ENCODE assay signal across 43 cellular contexts in genomic region chr21:41313765-41314164, GRCh38. TPM values are rescaled to one million over a fixed set of nuclear protein-coding genes. Genes with fewer than 3 reads are reported as not detected.
"Had no signal": no experiment of that assay in that cellular context is flagged by ENCODE, and none has a peak within 500 bp of the region (broad histone marks: within the 10 kb centered on the region; RNA-seq: fewer than 3 reads in every experiment).

No MANE protein-coding gene starts in this region.

- ATAC-seq: activated naive CD4-positive, alpha-beta T cell treated with anti-CD3 and anti-CD28 coated beads, Interleukin-2, amount 50 U/mL, for 72 hours; activated naive CD8-positive, alpha-beta T cell treated with anti-CD3 and anti-CD28 coated beads, Interleukin-2, amount 50 U/mL, for 24 hours; activated T-cell treated with anti-CD3 and anti-CD28 coated beads, Interleukin-2, amount 50 U/mL, for 4 hours; activated T-cell treated with anti-CD3 and anti-CD28 coated beads, Interleukin-2, amount 50 U/mL, for 72 hours; activated T-helper 17 cell treated with anti-CD3 and anti-CD28 coated beads, Interleukin-2, amount 50 U/mL, for 72 hours; body of pancreas had no signal

- H3K36me3 Mint-ChIP-seq: activated naive CD4-positive, alpha-beta T cell treated with anti-CD3 and anti-CD28 coated beads, Interleukin-2, amount 10 ng/mL, durations not matched to agents 7 days and 5 days; activated naive CD4-positive, alpha-beta T cell treated with anti-CD3 and anti-CD28 coated beads, Interleukin-2, amount 50 U/mL, for 24 hours; activated naive CD4-positive, alpha-beta T cell treated with anti-CD3 and anti-CD28 coated beads, Interleukin-2, amount 50 U/mL, for 72 hours; activated naive CD8-positive, alpha-beta T cell; activated naive CD8-positive, alpha-beta T cell treated with anti-CD3 and anti-CD28 coated beads for 36 hours; activated naive CD8-positive, alpha-beta T cell treated with anti-CD3 and anti-CD28 coated beads, Interleukin-2, amount 10 ng/mL, durations not matched to agents 7 days and 5 days; brain had no signal

- H3K36me3 ChIP-seq: adrenal gland, ascending aorta, brain microvascular endothelial cell, breast epithelium, cardiac muscle cell had no signal

- H3K27me3 ChIP-seq: ascending aorta, body of pancreas had no signal

- H3K9me3 ChIP-seq: adrenal gland, ascending aorta, breast epithelium had no signal

- H3K27ac Mint-ChIP-seq: activated naive CD4-positive, alpha-beta T cell treated with anti-CD3 and anti-CD28 coated beads for 36 hours; activated naive CD4-positive, alpha-beta T cell treated with anti-CD3 and anti-CD28 coated beads, Interleukin-2, amount 10 ng/mL, durations not matched to agents 7 days and 5 days; activated naive CD4-positive, alpha-beta T cell treated with anti-CD3 and anti-CD28 coated beads, Interleukin-2, amount 50 U/mL, for 24 hours; activated naive CD4-positive, alpha-beta T cell treated with anti-CD3 and anti-CD28 coated beads, Interleukin-2, amount 50 U/mL, for 72 hours; activated naive CD8-positive, alpha-beta T cell; activated naive CD8-positive, alpha-beta T cell treated with anti-CD3 and anti-CD28 coated beads for 36 hours; activated naive CD8-positive, alpha-beta T cell treated with anti-CD3 and anti-CD28 coated beads, Interleukin-2, amount 10 ng/mL, durations not matched to agents 7 days and 5 days; activated naive CD8-positive, alpha-beta T cell treated with anti-CD3 and anti-CD28 coated beads, Interleukin-2, amount 50 U/mL, for 24 hours; activated T-cell treated with anti-CD3 and anti-CD28 coated beads, Interleukin-2, amount 50 U/mL, for 24 hours; activated T-cell treated with anti-CD3 and anti-CD28 coated beads, Interleukin-2, amount 50 U/mL, for 72 hours; activated T-helper 1 cell treated with anti-CD3 and anti-CD28 coated beads, Interleukin-12 subunit alpha, Interleukin-12 subunit beta, Interleukin-2, Interleukin-4 antibody, amounts not matched to agents 30 ng/mL and 10 ng/mL and 1 ng/mL, durations not matched to agents 14 hours and 24 hours and 36 hours; activated T-helper 17 cell treated with anti-CD3 and anti-CD28 coated beads, Interleukin-2, amount 50 U/mL, for 72 hours; activated T-helper 2 cell treated with anti-CD3 and anti-CD28 coated beads, Interferon-gamma antibody, Interleukin-2, Interleukin-4, amounts not matched to agents 10 μg/mL and 5 μg/mL and 100 μg/mL, durations not matched to agents 14 hours and 24 hours and 36 hours; brain had no signal

- H3K4me3 ChIP-seq: adrenal gland, ascending aorta, body of pancreas, breast epithelium, cardiac muscle cell had no signal

- H3K27ac ChIP-seq: adrenal gland, ascending aorta, body of pancreas, brain microvascular endothelial cell, breast epithelium, cardiac muscle cell had no signal

- H3K4me1 ChIP-seq: adrenal gland, breast epithelium had no signal

- H3K4me1 Mint-ChIP-seq: activated naive CD8-positive, alpha-beta T cell treated with anti-CD3 and anti-CD28 coated beads for 36 hours; activated naive CD8-positive, alpha-beta T cell treated with anti-CD3 and anti-CD28 coated beads, Interleukin-2, amount 10 ng/mL, durations not matched to agents 7 days and 5 days; activated T-helper 17 cell treated with anti-CD3 and anti-CD28 coated beads, Interleukin-2, amount 50 U/mL, for 72 hours; central memory CD8-positive, alpha-beta T cell had no signal

- H3K9me3 Mint-ChIP-seq: activated naive CD4-positive, alpha-beta T cell treated with anti-CD3 and anti-CD28 coated beads for 36 hours; activated naive CD4-positive, alpha-beta T cell treated with anti-CD3 and anti-CD28 coated beads, Interleukin-2, amount 10 ng/mL, durations not matched to agents 7 days and 5 days; activated naive CD4-positive, alpha-beta T cell treated with anti-CD3 and anti-CD28 coated beads, Interleukin-2, amount 50 U/mL, for 24 hours; activated naive CD4-positive, alpha-beta T cell treated with anti-CD3 and anti-CD28 coated beads, Interleukin-2, amount 50 U/mL, for 72 hours; activated naive CD8-positive, alpha-beta T cell treated with anti-CD3 and anti-CD28 coated beads for 36 hours; activated naive CD8-positive, alpha-beta T cell treated with anti-CD3 and anti-CD28 coated beads, Interleukin-2, amount 10 ng/mL, durations not matched to agents 7 days and 5 days; activated naive CD8-positive, alpha-beta T cell treated with anti-CD3 and anti-CD28 coated beads, Interleukin-2, amount 50 U/mL, for 24 hours; activated T-cell treated with anti-CD3 and anti-CD28 coated beads, Interleukin-2, amount 50 U/mL, for 24 hours; activated T-cell treated with anti-CD3 and anti-CD28 coated beads, Interleukin-2, amount 50 U/mL, for 4 hours; activated T-cell treated with anti-CD3 and anti-CD28 coated beads, Interleukin-2, amount 50 U/mL, for 72 hours; activated T-helper 1 cell treated with anti-CD3 and anti-CD28 coated beads, Interleukin-12 subunit alpha, Interleukin-12 subunit beta, Interleukin-2, Interleukin-4 antibody, amounts not matched to agents 30 ng/mL and 10 ng/mL and 1 ng/mL, durations not matched to agents 14 hours and 24 hours and 36 hours; activated T-helper 17 cell treated with anti-CD3 and anti-CD28 coated beads, Interleukin-2, amount 50 U/mL, for 72 hours; activated T-helper 2 cell treated with anti-CD3 and anti-CD28 coated beads, Interferon-gamma antibody, Interleukin-2, Interleukin-4, amounts not matched to agents 10 μg/mL and 5 μg/mL and 100 μg/mL, durations not matched to agents 14 hours and 24 hours and 36 hours; central memory CD8-positive, alpha-beta T cell had no signal

- H3K4me3 Mint-ChIP-seq: activated naive CD4-positive, alpha-beta T cell treated with anti-CD3 and anti-CD28 coated beads for 36 hours; activated naive CD4-positive, alpha-beta T cell treated with anti-CD3 and anti-CD28 coated beads, Interleukin-2, amount 10 ng/mL, durations not matched to agents 7 days and 5 days; activated naive CD4-positive, alpha-beta T cell treated with anti-CD3 and anti-CD28 coated beads, Interleukin-2, amount 50 U/mL, for 24 hours; activated naive CD8-positive, alpha-beta T cell; activated naive CD8-positive, alpha-beta T cell treated with anti-CD3 and anti-CD28 coated beads for 36 hours; activated naive CD8-positive, alpha-beta T cell treated with anti-CD3 and anti-CD28 coated beads, Interleukin-2, amount 10 ng/mL, durations not matched to agents 7 days and 5 days; activated naive CD8-positive, alpha-beta T cell treated with anti-CD3 and anti-CD28 coated beads, Interleukin-2, amount 50 U/mL, for 24 hours; activated T-cell treated with anti-CD3 and anti-CD28 coated beads, Interleukin-2, amount 50 U/mL, for 24 hours; activated T-cell treated with anti-CD3 and anti-CD28 coated beads, Interleukin-2, amount 50 U/mL, for 4 hours; activated T-cell treated with anti-CD3 and anti-CD28 coated beads, Interleukin-2, amount 50 U/mL, for 72 hours; activated T-helper 1 cell treated with anti-CD3 and anti-CD28 coated beads, Interleukin-12 subunit alpha, Interleukin-12 subunit beta, Interleukin-2, Interleukin-4 antibody, amounts not matched to agents 30 ng/mL and 10 ng/mL and 1 ng/mL, durations not matched to agents 14 hours and 24 hours and 36 hours; activated T-helper 17 cell treated with anti-CD3 and anti-CD28 coated beads, Interleukin-2, amount 50 U/mL, for 72 hours; brain; central memory CD8-positive, alpha-beta T cell had no signal

- DNase-seq: activated effector memory CD4-positive, alpha-beta T cell treated with anti-CD3 and anti-CD28 coated beads, Interleukin-2, amount 50 U/mL, for 16 hours; activated effector memory CD4-positive, alpha-beta T cell treated with Interleukin-2 at 50 U/mL for 16 hours; activated gamma-delta T cell; activated gamma-delta T cell treated with Interleukin-2 at 50 U/mL for 16 hours; activated naive CD4-positive, alpha-beta T cell; activated naive CD4-positive, alpha-beta T cell treated with anti-CD3 and anti-CD28 coated beads for 36 hours; activated naive CD4-positive, alpha-beta T cell treated with anti-CD3 and anti-CD28 coated beads, Interleukin-2, amount 10 ng/mL, durations not matched to agents 7 days and 5 days; activated naive CD4-positive, alpha-beta T cell treated with anti-CD3 and anti-CD28 coated beads, Interleukin-2, amount 50 U/mL, for 16 hours; activated naive CD4-positive, alpha-beta T cell treated with Interleukin-2 at 50 U/mL for 16 hours; activated naive CD8-positive, alpha-beta T cell treated with anti-CD3 and anti-CD28 coated beads for 36 hours; activated naive CD8-positive, alpha-beta T cell treated with anti-CD3 and anti-CD28 coated beads, Interleukin-2, amount 10 ng/mL, durations not matched to agents 7 days and 5 days; activated naive CD8-positive, alpha-beta T cell treated with anti-CD3 and anti-CD28 coated beads, Interleukin-2, amount 50 U/mL, for 24 hours; activated T-cell treated with anti-CD3 and anti-CD28 coated beads, Interleukin-2, amount 50 U/mL, for 1 hour; activated T-cell treated with anti-CD3 and anti-CD28 coated beads, Interleukin-2, amount 50 U/mL, for 24 hours; activated T-cell treated with anti-CD3 and anti-CD28 coated beads, Interleukin-2, amount 50 U/mL, for 4 hours; activated T-cell treated with anti-CD3 and anti-CD28 coated beads, Interleukin-2, amount 50 U/mL, for 48 hours; activated T-cell treated with anti-CD3 and anti-CD28 coated beads, Interleukin-2, amount 50 U/mL, for 72 hours; adrenal gland; amniotic stem cell; amygdala; anterior cingulate cortex; aorta; body of pancreas; brain microvascular endothelial cell; caudate nucleus; central memory CD4-positive, alpha-beta T cell; cerebellar nuclear complex had no signal

RNA-seq across cellular contexts. Expression of gene FAM3B, which starts 2.8 kb away (rescaled TPM):
- total RNA-seq: activated naive CD4-positive, alpha-beta T cell treated with anti-CD3 and anti-CD28 coated beads for 36 hours; activated naive CD4-positive, alpha-beta T cell treated with anti-CD3 and anti-CD28 coated beads, Interleukin-2, amount 50 U/mL, for 72 hours; activated naive CD8-positive, alpha-beta T cell treated with anti-CD3 and anti-CD28 coated beads for 36 hours; activated naive CD8-positive, alpha-beta T cell treated with anti-CD3 and anti-CD28 coated beads, Interleukin-2, amount 10 ng/mL, durations not matched to agents 7 days and 5 days; activated T-cell treated with anti-CD3 and anti-CD28 coated beads, Interleukin-2, amount 50 U/mL, for 4 hours; activated T-cell treated with anti-CD3 and anti-CD28 coated beads, Interleukin-2, amount 50 U/mL, for 72 hours; activated T-helper 1 cell treated with anti-CD3 and anti-CD28 coated beads, Interleukin-12 subunit alpha, Interleukin-12 subunit beta, Interleukin-2, Interleukin-4 antibody, amounts not matched to agents 30 ng/mL and 10 ng/mL and 1 ng/mL, durations not matched to agents 14 hours and 24 hours and 36 hours; activated T-helper 17 cell treated with anti-CD3 and anti-CD28 coated beads, Interleukin-2, amount 50 U/mL, for 72 hours; activated T-helper 2 cell treated with anti-CD3 and anti-CD28 coated beads, Interferon-gamma antibody, Interleukin-2, Interleukin-4, amounts not matched to agents 10 μg/mL and 5 μg/mL and 100 μg/mL, durations not matched to agents 14 hours and 24 hours and 36 hours; ascending aorta; astrocyte; bronchial epithelial cell; cardiac muscle cell; cardiac septum; cerebellum; chondrocyte had no signal

RNA-seq across cellular contexts. Expression of gene MX2, which starts 48.1 kb away (rescaled TPM):
- total RNA-seq: chondrocyte had no signal
